ENCODE assay signal across 23 cellular contexts in the genomic region with DNA sequence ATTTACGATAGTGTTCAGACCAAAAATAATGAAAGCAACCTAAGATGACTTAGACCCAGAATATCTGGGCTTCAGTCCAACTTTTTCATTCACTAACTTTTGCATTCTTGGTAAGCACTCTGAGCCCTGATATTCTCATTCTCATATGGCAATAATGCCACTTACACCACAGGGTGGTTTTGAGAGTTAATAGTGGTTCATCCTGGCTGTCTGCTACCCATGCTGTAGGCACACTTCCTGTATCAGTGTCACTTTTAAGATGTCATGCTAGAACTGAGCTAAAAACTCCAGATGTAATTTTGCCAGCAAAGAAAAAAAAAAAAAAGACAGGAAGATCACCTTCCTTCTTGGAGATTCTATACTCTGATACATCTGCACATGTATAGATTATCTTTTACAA.
"Had no signal": no experiment of that assay in that cellular context is flagged by ENCODE, and none has a peak within 500 bp of the region (broad histone marks: within the 10 kb centered on the region; RNA-seq: fewer than 3 reads in every experiment).

No MANE protein-coding gene starts in this region.

- H3K9me3 Mint-ChIP-seq: stimulated activated effector memory CD8-positive, alpha-beta T cell treated with anti-CD3 and anti-CD28 coated beads, Interleukin-12 subunit alpha, Interleukin-12 subunit beta, amount 100 ng/mL, for 72 hours had no signal

- H3K27me3 ChIP-seq: esophagus squamous epithelium, heart right ventricle, sigmoid colon, stomach, thyroid gland had no signal

- H3K4me3 Mint-ChIP-seq: effector memory CD8-positive, alpha-beta T cell; naive thymus-derived CD8-positive, alpha-beta T cell; nephron progenitor cell; stimulated activated effector memory CD8-positive, alpha-beta T cell treated with anti-CD3 and anti-CD28 coated beads, Interleukin-12 subunit alpha, Interleukin-12 subunit beta, amount 100 ng/mL, for 72 hours had no signal

- H3K27ac Mint-ChIP-seq: effector memory CD8-positive, alpha-beta T cell; naive thymus-derived CD8-positive, alpha-beta T cell; nephron progenitor cell; stimulated activated effector memory CD8-positive, alpha-beta T cell treated with anti-CD3 and anti-CD28 coated beads, Interleukin-12 subunit alpha, Interleukin-12 subunit beta, amount 100 ng/mL, for 72 hours had no signal

- H3K4me1 ChIP-seq: esophagus squamous epithelium, heart right ventricle, left ventricle myocardium inferior, lower lobe of right lung, prostate gland, sigmoid colon, stomach, thyroid gland had no signal

- H3K27me3 Mint-ChIP-seq: effector memory CD8-positive, alpha-beta T cell; naive thymus-derived CD8-positive, alpha-beta T cell had no signal

- H3K9me3 ChIP-seq: lower lobe of right lung, prostate gland, sigmoid colon, thyroid gland had no signal

- H3K36me3 ChIP-seq: esophagus squamous epithelium, heart right ventricle, left ventricle myocardium inferior, lower lobe of right lung, prostate gland, sigmoid colon, stomach, thyroid gland had no signal

- DNase-seq: effector memory CD8-positive, alpha-beta T cell; esophagus squamous epithelium; foreskin melanocyte; glutamatergic neuron; heart right ventricle; hippocampal formation; left colon; left ventricle myocardium inferior; lower lobe of right lung; naive thymus-derived CD8-positive, alpha-beta T cell; nephron progenitor cell; nucleus accumbens; right cardiac atrium; sigmoid colon; stimulated activated CD4-positive, alpha-beta T cell treated with anti-CD3 and anti-CD28 coated beads, Interleukin-2, amount 100 ng/mL, for 24 hours; stimulated activated CD4-positive, alpha-beta T cell treated with anti-CD3 and anti-CD28 coated beads, Interleukin-4, amount 100 ng/mL, for 24 hours; stimulated activated naive CD4-positive, alpha-beta T cell treated with Interleukin-2 at 50 U/mL for 16 hours; stomach; thyroid gland; trophoblast cell had no signal

- H3K4me1 Mint-ChIP-seq: naive thymus-derived CD8-positive, alpha-beta T cell; nephron progenitor cell; stimulated activated effector memory CD8-positive, alpha-beta T cell treated with anti-CD3 and anti-CD28 coated beads, Interleukin-12 subunit alpha, Interleukin-12 subunit beta, amount 100 ng/mL, for 72 hours had no signal

- H3K36me3 Mint-ChIP-seq: naive thymus-derived CD8-positive, alpha-beta T cell; stimulated activated effector memory CD8-positive, alpha-beta T cell treated with anti-CD3 and anti-CD28 coated beads, Interleukin-12 subunit alpha, Interleukin-12 subunit beta, amount 100 ng/mL, for 72 hours had no signal

- H3K27ac ChIP-seq: coronary artery, esophagus squamous epithelium, heart right ventricle, left ventricle myocardium inferior, lower lobe of right lung, prostate gland, sigmoid colon, stomach, thyroid gland had no signal

- ATAC-seq: effector memory CD8-positive, alpha-beta T cell; heart right ventricle; left colon; lower lobe of right lung; naive thymus-derived CD8-positive, alpha-beta T cell; right cardiac atrium; stimulated activated effector memory CD8-positive, alpha-beta T cell treated with anti-CD3 and anti-CD28 coated beads, Interleukin-12 subunit alpha, Interleukin-12 subunit beta, amount 100 ng/mL, for 72 hours had no signal

- H3K4me3 ChIP-seq: coronary artery, esophagus squamous epithelium, heart right ventricle, left ventricle myocardium inferior, lower lobe of right lung, prostate gland, sigmoid colon, stomach, thyroid gland had no signal
